8 cellular contexts compared by ENCODE assay signal in the genomic region with DNA sequence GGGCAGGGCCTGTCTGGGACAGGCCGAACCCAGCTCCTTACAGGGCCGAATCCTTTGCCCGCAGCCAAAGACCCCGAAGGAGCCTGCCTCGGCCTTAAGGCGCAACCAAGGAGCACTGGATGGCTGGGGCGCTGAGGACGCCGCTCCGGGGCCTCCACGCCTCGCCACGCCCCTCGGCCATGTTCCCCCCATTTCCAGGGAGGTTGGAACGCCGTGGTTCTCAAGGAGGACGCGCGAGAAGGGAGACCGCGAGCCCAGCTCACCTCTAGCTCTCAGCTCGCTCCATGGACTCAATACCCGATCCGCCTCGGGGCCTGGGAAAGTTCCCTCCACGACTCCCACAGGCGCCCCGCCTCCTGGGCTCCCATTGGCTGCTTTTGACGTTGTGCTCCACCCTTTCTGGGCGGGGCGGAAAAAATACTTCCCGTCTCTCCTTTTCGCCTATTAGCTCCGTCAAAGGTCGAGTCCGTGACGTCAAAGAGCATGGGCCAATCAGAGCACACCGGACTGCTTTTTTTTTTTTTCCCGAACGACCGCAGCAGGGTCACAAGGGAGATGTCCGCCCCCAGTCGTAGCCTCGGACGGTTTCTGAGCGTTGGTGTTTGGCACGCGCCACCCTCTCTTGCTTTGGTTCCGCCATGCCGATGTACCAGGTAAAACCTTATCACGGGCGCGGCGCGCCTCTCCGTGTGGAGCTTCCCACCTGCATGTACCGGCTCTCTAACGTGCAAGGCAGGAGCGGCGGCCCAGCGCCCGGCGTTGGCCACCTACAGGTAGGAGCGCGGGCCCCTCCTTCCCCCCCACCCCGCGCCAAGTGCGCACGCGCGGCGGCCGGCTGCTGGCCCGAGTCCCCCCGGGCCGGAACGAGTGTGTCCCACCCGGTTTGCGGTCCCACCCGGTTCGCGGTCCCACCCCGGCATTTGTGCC.
A peak's percentile ranks its signal among the peaks of the same experiment; 100 is the strongest.
DNase-seq lines count a peak whose midpoint lies in the region; TF ChIP-seq lines count a peak whose summit lies in the region.

No MANE protein-coding gene starts in this region.

- POLR2A ChIA-PET in HEK293T (lab: Yijun Ruan, JAX), result interaction anchor here (1.0 to 1.4 kb wide), 2 partner anchors 34 to 376 kb away, joined by 3 read pairs; no protein-coding TSS in a partner anchor

- CTCF ChIA-PET in HEK293T (lab: Yijun Ruan, JAX), result no interaction called here

- peak overlapping the region; percentile 89 for H3K27ac ChIP-seq in temporal lobe (ENCODE audit: low read depth, low read length)

- DNase-seq in GM04503 (ENCODE audit: low read depth) (peak; percentile 97), HEK293T (ENCODE audit: extremely low spot score) (peak; percentile 95), MV-4-11 (lab: John Stamatoyannopoulos, UW) (peak; percentile 98), SK-MEL-5 (ENCODE audit: low read depth, low spot score) (peak; percentile 100), globus pallidus (ENCODE audit: low spot score) (peak; percentile 99), nucleus accumbens (lab: John Stamatoyannopoulos, UW) (peak; percentile 85 to 99 (median 96))
- DNase-seq in activated naive CD4-positive, alpha-beta T cell treated with anti-CD3 and anti-CD28 coated beads, Interleukin-2, amount 50 U/mL, for 16 hours, result peak; percentile 98

- in situ Hi-C loops in SK-MEL-5 (cut with HindIII; ENCODE audit: low pct_unique_long_range_greater_than_20kb, low sequenced_read_pairs), result no loop called here

TF ChIP-seq in HEK293T, 16 proteins besides CTCF, POLR2A, EP300 and RAD21:
- TF ChIP-seq L3MBTL2 (conservative IDR thresholded peaks at IDR 0.05), result no peak; the same call in none of the 2 replicates
- peak; percentile 98 for TF ChIP-seq ZNF384 (IDR thresholded peaks at IDR 0.05)
- no peak for TF ChIP-seq NFRKB (IDR thresholded peaks at IDR 0.05)
- TF ChIP-seq ELF4 (IDR thresholded peaks at IDR 0.05), result no peak
- no peak for TF ChIP-seq ARNT (IDR thresholded peaks at IDR 0.05)
- no peak for TF ChIP-seq CTBP1 (IDR thresholded peaks at IDR 0.05; ENCODE audit: borderline replicate concordance)
- no peak for TF ChIP-seq HDGF (IDR thresholded peaks at IDR 0.05; ENCODE audit: borderline replicate concordance)

Comparison
In these comparisons a context has a peak if more than half of its experiments do, and no peak if none do; other contexts are left out.
1. Peak in every context shown above with its lines: DNase-seq and H3K27ac ChIP-seq.